In the genomic region with DNA sequence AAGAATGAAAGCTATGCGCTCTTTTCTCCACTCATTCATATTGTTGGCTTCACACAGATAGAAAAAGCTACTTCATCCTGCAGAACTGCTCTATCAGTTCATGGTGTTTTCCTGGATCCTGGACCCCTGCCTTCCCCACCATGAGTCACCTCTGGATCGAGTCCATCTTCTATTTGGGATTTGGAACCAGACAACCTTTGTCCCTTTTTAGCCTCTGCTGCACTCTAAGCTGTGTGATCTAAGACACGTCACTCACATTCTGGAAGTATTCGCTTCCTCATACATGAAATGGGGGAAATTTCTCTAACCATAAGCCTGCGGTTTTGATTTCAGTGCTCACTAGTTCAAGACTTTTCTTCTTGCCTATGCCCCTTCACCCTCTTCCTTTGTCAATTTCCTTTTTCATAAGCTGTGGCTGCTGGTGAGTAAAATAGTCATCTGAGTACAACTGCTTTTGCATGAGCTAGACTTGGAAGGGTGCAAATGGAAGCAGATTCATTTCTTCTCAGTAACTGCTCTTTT, we compare ENCODE assay signal across 8 cellular contexts. TPM values are rescaled to one million over a fixed set of nuclear protein-coding genes. Genes with fewer than 3 reads are reported as not detected.
DNase-seq lines count a peak whose midpoint lies in the region; ATAC-seq, FAIRE-seq and TF ChIP-seq lines count a peak whose summit lies in the region.

No MANE protein-coding gene starts in this region.

- intact Hi-C loops in left lung (cut with DNase I) (no loop called here), aorta (cut with DNase I) (no loop called here), posterior vena cava (cut with DNase I) (loop anchor here in 1 of 2 donors (10.0 kb wide), 1 partner anchor 1614 kb away; no protein-coding TSS in a partner anchor)

- H3K27ac Mint-ChIP-seq in activated naive CD8-positive, alpha-beta T cell treated with anti-CD3 and anti-CD28 coated beads, Interleukin-2, amount 50 U/mL, for 24 hours: peak overlapping the region; percentile 48

- ATAC-seq in GM21717 (IDR thresholded peaks at IDR 0.05; ENCODE audit: unreplicated experiment) (peak; percentile 94), left lung (peak; percentile 77), aorta (ENCODE audit: low FRiP score) (peak; percentile 93)
- ATAC-seq in activated naive CD8-positive, alpha-beta T cell treated with anti-CD3 and anti-CD28 coated beads, Interleukin-2, amount 50 U/mL, for 24 hours: peak; percentile 95

- H3K27me3 Mint-ChIP-seq in activated naive CD8-positive, alpha-beta T cell treated with anti-CD3 and anti-CD28 coated beads, Interleukin-2, amount 50 U/mL, for 24 hours: peaks cover 2% of the 10 kb centered on the region

- H3K9me3 Mint-ChIP-seq in activated naive CD8-positive, alpha-beta T cell treated with anti-CD3 and anti-CD28 coated beads, Interleukin-2, amount 50 U/mL, for 24 hours: peaks cover 9% of the 10 kb centered on the region

- H3K27me3 ChIP-seq in left lung (no peaks in the 10 kb centered on the region), aorta (ENCODE audit: control insufficient read depth in 1 of 2, insufficient read depth in 2 of 2, low read length in 1 of 2) (no peaks in the 10 kb centered on the region)

- H3K4me1 Mint-ChIP-seq in activated naive CD8-positive, alpha-beta T cell treated with anti-CD3 and anti-CD28 coated beads, Interleukin-2, amount 50 U/mL, for 24 hours: peaks cover 35% of the 10 kb centered on the region

- no peak for TF ChIP-seq POLR2A in GM12891 (IDR thresholded peaks at IDR 0.05; ENCODE audit: low read depth, low read length)

- peak; percentile 48 for DNase-seq in GM12891 (ENCODE audit: insufficient read length, low spot score)
- peak; percentile 97 for DNase-seq in HT1080 (ENCODE audit: low read depth)
- no peak for DNase-seq in activated naive CD8-positive, alpha-beta T cell treated with anti-CD3 and anti-CD28 coated beads, Interleukin-2, amount 50 U/mL, for 24 hours
- no peak for DNase-seq in left lung
- DNase-seq in aorta: peak in 1 of 2 donors; percentile 56
- no peak for DNase-seq in posterior vena cava (ENCODE audit: low spot score)
- no peak for DNase-seq in NCI-H1436 (lab: John Stamatoyannopoulos, UW)

- peak; percentile 83 for FAIRE-seq in GM12891 (lab: Jason Lieb, UNC)

- H3K9me3 ChIP-seq in left lung (no peaks in the 10 kb centered on the region), aorta (ENCODE audit: control insufficient read depth, low read length) (no peaks in the 10 kb centered on the region)

- peaks cover 8% of the 10 kb centered on the region for H3K36me3 Mint-ChIP-seq in activated naive CD8-positive, alpha-beta T cell treated with anti-CD3 and anti-CD28 coated beads, Interleukin-2, amount 50 U/mL, for 24 hours (ENCODE audit: low read depth)

- TF ChIP-seq CTCF in left lung (IDR thresholded peaks at IDR 0.05): no peak

- WGBS in aorta, 2 donors: 1 to 2% methylated on average over 5 of the region's 5 CpGs

- H3K27ac ChIP-seq in left lung (peak overlapping the region; percentile 75 to 85), aorta (ENCODE audit: low read depth in 1 of 2, low read length in 2 of 2) (peak overlapping the region in 1 of 2 donors; percentile 71)

- H3K4me1 ChIP-seq in left lung (peaks cover 4 to 31% of the 10 kb centered on the region in 2 donors), aorta (ENCODE audit: control insufficient read depth in 1 of 2, insufficient read depth in 2 of 2, low read length in 2 of 2) (peaks cover 0 to 5% of the 10 kb centered on the region in 2 donors)

- no peaks in the 10 kb centered on the region for H3K36me3 ChIP-seq in left lung
- no peaks in the 10 kb centered on the region for H3K36me3 ChIP-seq in aorta (ENCODE audit: control insufficient read depth in 1 of 2, insufficient read depth in 2 of 2, low read length in 1 of 2)

- H3K4me3 ChIP-seq in left lung: no peak overlapping the region
- no peak overlapping the region for H3K4me3 ChIP-seq in aorta (ENCODE audit: low read length in 2 of 2)

- H3K4me3 Mint-ChIP-seq in activated naive CD8-positive, alpha-beta T cell treated with anti-CD3 and anti-CD28 coated beads, Interleukin-2, amount 50 U/mL, for 24 hours: peak overlapping the region; percentile 5

TF ChIP-seq in GM12891, 5 proteins besides CTCF, POLR2A, EP300 and RAD21:
- no peak for TF ChIP-seq PAX5 (IDR thresholded peaks at IDR 0.05; ENCODE audit: insufficient read depth, low read length, severe bottlenecking)
- TF ChIP-seq SPI1 (IDR thresholded peaks at IDR 0.05; ENCODE audit: low read depth, low read length): peak; percentile 90
- peak; percentile 57; the same call in 1 of the 2 replicates for TF ChIP-seq POU2F2 (IDR thresholded peaks at IDR 0.05; ENCODE audit: low read depth, low read length)
TF ChIP-seq in GM12891: peak in this region for 2.

RNA-seq across cellular contexts. Expression of gene DEGS1, which starts 14.1 kb away (rescaled TPM):
- polyA plus RNA-seq in GM12891 (2012; ENCODE audit: low read depth, missing spikeins): 26.3 TPM
- total RNA-seq in HT1080 (2014; rRNA removed; shearing (Covaris generic)): 64.7 and 88.3 TPM in 2 replicates
- 90.7 and 105 TPM in 2 replicates for polyA plus RNA-seq in HT1080 (2015; cell fraction: cytosol; rRNA removed)
- 96.3 and 106 TPM in 2 replicates for polyA plus RNA-seq in HT1080 (2015; cell fraction: nucleus; rRNA removed)
- total RNA-seq in left lung (10 to 100 TPM; 84.6 to 92.2 TPM), aorta (10 to 100 TPM; 75.1 to 77.5 TPM), posterior vena cava (100 to 1,000 TPM in 1 of 2 donors, 10 to 100 TPM in 1; 91.5 to 109 TPM)
- 10 to 100 TPM; 69.1 to 70.5 TPM for polyA plus RNA-seq in aorta

RNA-seq across cellular contexts. Expression of gene FBXO28, which starts 55.0 kb away (rescaled TPM):
- 10.6 TPM for polyA plus RNA-seq in GM12891 (2012; ENCODE audit: low read depth, missing spikeins)
- total RNA-seq in HT1080 (2014; rRNA removed; shearing (Covaris generic)): 39.2 and 49.7 TPM in 2 replicates
- polyA plus RNA-seq in HT1080 (2015; cell fraction: cytosol; rRNA removed): 24.7 and 31.5 TPM in 2 replicates
- 23.8 and 28.0 TPM in 2 replicates for polyA plus RNA-seq in HT1080 (2015; cell fraction: nucleus; rRNA removed)
- total RNA-seq in left lung: 10 to 100 TPM; 26.7 to 27.0 TPM
- total RNA-seq in aorta: 10 to 100 TPM; 26.7 to 27.4 TPM
- polyA plus RNA-seq in aorta: 1 to 10 TPM; 6.8 to 9.0 TPM
- 10 to 100 TPM; 26.5 to 28.1 TPM for total RNA-seq in posterior vena cava

Comparison
In these comparisons a context has a peak if more than half of its experiments do, and no peak if none do; other contexts are left out.
1. DNase-seq: peak in GM12891 (single experiment) and HT1080 (single experiment); none in activated naive CD8-positive, alpha-beta T cell treated with anti-CD3 and anti-CD28 coated beads, Interleukin-2, amount 50 U/mL, for 24 hours (single experiment), left lung (0 of 2), posterior vena cava (single experiment) and NCI-H1436 (single experiment).
2. Peak in every context shown above with its lines, with median percentiles within 50 percentile points of each other: ATAC-seq.